ENCODE assay signal across 19 cellular contexts in the genomic region with DNA sequence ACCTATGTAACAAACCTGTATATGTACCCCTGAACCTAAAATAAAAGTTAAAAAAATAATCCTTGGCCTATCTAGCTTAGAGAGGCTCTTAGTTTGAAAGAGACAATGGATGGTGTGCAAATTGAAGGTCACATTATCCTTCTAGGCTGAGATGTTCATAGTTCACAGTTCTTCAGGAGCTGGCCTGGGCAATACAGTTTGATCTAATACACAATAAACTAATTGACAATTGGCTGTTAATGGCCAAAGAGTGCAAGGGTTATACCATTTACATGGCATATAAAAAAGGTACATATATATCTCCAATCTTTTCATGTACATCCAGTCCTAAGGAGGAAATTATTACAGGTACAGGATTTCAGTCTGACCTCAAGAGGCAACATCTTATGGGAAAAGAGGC.
"Had no signal": no experiment of that assay in that cellular context is flagged by ENCODE, and none has a peak within 500 bp of the region (broad histone marks: within the 10 kb centered on the region; RNA-seq: fewer than 3 reads in every experiment).

No MANE protein-coding gene starts in this region.

- ATAC-seq: activated naive CD4-positive, alpha-beta T cell treated with anti-CD3 and anti-CD28 coated beads, Interleukin-2, amount 50 U/mL, for 72 hours; activated T-cell treated with anti-CD3 and anti-CD28 coated beads, Interleukin-2, amount 50 U/mL, for 4 hours; body of pancreas; stimulated activated naive B cell treated with anti-CD40 and anti-IgM and Interleukin-4, amounts not matched to agents 10 μg/mL and 1 μg/mL and 100 μg/mL, for 72 hours had no signal

- H3K4me1 ChIP-seq: body of pancreas, neural progenitor cell, prostate gland had no signal

- H3K27me3 Mint-ChIP-seq: activated CD4-positive, alpha-beta memory T cell treated with anti-CD3 and anti-CD28 coated beads, Interleukin-2, amount 10 ng/mL, durations not matched to agents 7 days and 5 days; stimulated activated naive B cell treated with anti-CD40 and anti-IgM and Interleukin-4, amounts not matched to agents 10 μg/mL and 1 μg/mL and 100 μg/mL, for 72 hours had no signal

- H3K27me3 ChIP-seq: body of pancreas, dorsolateral prefrontal cortex, neural progenitor cell, right atrium auricular region, tibial nerve, vagina had no signal

- H3K4me3 Mint-ChIP-seq: activated CD4-positive, alpha-beta memory T cell treated with anti-CD3 and anti-CD28 coated beads, Interleukin-2, amount 10 ng/mL, durations not matched to agents 7 days and 5 days; activated T-cell treated with anti-CD3 and anti-CD28 coated beads, Interleukin-2, amount 50 U/mL, for 4 hours; neural progenitor cell; stimulated activated naive B cell treated with anti-CD40 and anti-IgM and Interleukin-4, amounts not matched to agents 10 μg/mL and 1 μg/mL and 100 μg/mL, for 72 hours had no signal

- H3K36me3 ChIP-seq: neural progenitor cell, prostate gland, right atrium auricular region, tibial nerve, vagina had no signal

- H3K9me3 ChIP-seq: body of pancreas, prostate gland, right atrium auricular region, tibial nerve, vagina had no signal

- H3K4me3 ChIP-seq: body of pancreas, dorsolateral prefrontal cortex, lung, neural progenitor cell, prostate gland, right atrium auricular region, SK-N-MC, skin epidermis, tibial nerve, vagina had no signal

- H3K27ac ChIP-seq: body of pancreas, dorsolateral prefrontal cortex, neural progenitor cell, prostate gland, right atrium auricular region, SK-N-MC, vagina had no signal

- H3K4me2 ChIP-seq: neural progenitor cell had no signal

- H3K9ac ChIP-seq: neural progenitor cell had no signal

- H2AFZ ChIP-seq: neural progenitor cell had no signal

- H3K9me3 Mint-ChIP-seq: activated T-cell treated with anti-CD3 and anti-CD28 coated beads, Interleukin-2, amount 50 U/mL, for 4 hours; stimulated activated naive B cell treated with anti-CD40 and anti-IgM and Interleukin-4, amounts not matched to agents 10 μg/mL and 1 μg/mL and 100 μg/mL, for 72 hours had no signal

- DNase-seq: activated CD4-positive, alpha-beta memory T cell treated with anti-CD3 and anti-CD28 coated beads, Interleukin-2, amount 10 ng/mL, durations not matched to agents 7 days and 5 days; activated CD4-positive, alpha-beta T cell treated with anti-CD3 and anti-CD28 coated beads for 4 hours; activated gamma-delta T cell treated with Interleukin-2 at 50 U/mL for 16 hours; activated T-cell treated with anti-CD3 and anti-CD28 coated beads, Interleukin-2, amount 50 U/mL, for 4 hours; caudate nucleus; dorsolateral prefrontal cortex; midbrain; stimulated activated CD4-positive, alpha-beta T cell treated with anti-CD3 and anti-CD28 coated beads, Interleukin-4, amount 100 ng/mL, for 1 hour; stimulated activated naive B cell treated with anti-CD40 and anti-IgM and Interleukin-4, amounts not matched to agents 10 μg/mL and 1 μg/mL and 100 μg/mL, for 72 hours had no signal

- H3K27ac Mint-ChIP-seq: activated CD4-positive, alpha-beta memory T cell treated with anti-CD3 and anti-CD28 coated beads, Interleukin-2, amount 10 ng/mL, durations not matched to agents 7 days and 5 days; neural progenitor cell; stimulated activated naive B cell treated with anti-CD40 and anti-IgM and Interleukin-4, amounts not matched to agents 10 μg/mL and 1 μg/mL and 100 μg/mL, for 72 hours had no signal
